ENCODE assay signal across 3 cellular contexts in the genomic region with DNA sequence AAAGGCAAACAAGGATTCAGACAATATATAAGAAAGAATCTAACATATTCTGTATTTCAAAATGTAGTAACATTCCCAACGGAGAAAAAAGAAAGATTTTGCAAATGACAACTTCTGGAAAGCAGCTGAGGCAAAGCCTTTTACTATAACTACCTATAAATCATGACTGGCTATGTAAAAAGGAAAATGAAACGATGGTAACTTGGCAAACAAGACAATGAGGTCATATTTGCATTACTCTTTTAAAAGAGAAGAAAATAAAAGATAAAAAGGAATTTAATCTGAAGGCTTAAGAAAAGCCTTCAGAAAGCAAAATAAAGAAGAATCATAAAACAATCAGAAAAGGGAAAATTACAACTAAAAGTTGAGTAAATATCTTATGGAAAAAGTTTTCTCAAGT.
TF ChIP-seq lines count a peak whose summit lies in the region.

No MANE protein-coding gene starts in this region.

TF ChIP-seq in A549, 52 proteins besides CTCF, POLR2A, EP300 and RAD21:
- TF ChIP-seq RCOR1 (IDR thresholded peaks at IDR 0.05; ENCODE audit: low read depth, low read length) (no peak), POLR2AphosphoS2 (conservative IDR thresholded peaks at IDR 0.05; ENCODE audit: low read length) (no peak), HDAC2 (IDR thresholded peaks at IDR 0.05) (no peak), HOXA7 (CRISPR knock-in tag; IDR thresholded peaks at IDR 0.05) (no peak), KDM5A (IDR thresholded peaks at IDR 0.05) (no peak), ESRRA (IDR thresholded peaks at IDR 0.05; ENCODE audit: borderline replicate concordance, low read length) (no peak), GATA3 (IDR thresholded peaks at IDR 0.05; ENCODE audit: borderline replicate concordance) (no peak), HOXB5 (CRISPR knock-in tag; IDR thresholded peaks at IDR 0.05) (no peak), TP53 (CRISPR knock-in tag; IDR thresholded peaks at IDR 0.05) (no peak), NFE2L2 (conservative IDR thresholded peaks at IDR 0.05; ENCODE audit: low read length) (no peak), NR3C1 (IDR thresholded peaks at IDR 0.05) (no peak), RNF2 (IDR thresholded peaks at IDR 0.05; ENCODE audit: borderline replicate concordance, low read depth) (no peak), RFX5 (IDR thresholded peaks at IDR 0.05) (no peak), FOXS1 (CRISPR knock-in tag; IDR thresholded peaks at IDR 0.05) (no peak), HEYL (CRISPR knock-in tag; IDR thresholded peaks at IDR 0.05) (no peak), TFCP2L1 (CRISPR knock-in tag; IDR thresholded peaks at IDR 0.05) (no peak)
- TF ChIP-seq, protein P1, sequence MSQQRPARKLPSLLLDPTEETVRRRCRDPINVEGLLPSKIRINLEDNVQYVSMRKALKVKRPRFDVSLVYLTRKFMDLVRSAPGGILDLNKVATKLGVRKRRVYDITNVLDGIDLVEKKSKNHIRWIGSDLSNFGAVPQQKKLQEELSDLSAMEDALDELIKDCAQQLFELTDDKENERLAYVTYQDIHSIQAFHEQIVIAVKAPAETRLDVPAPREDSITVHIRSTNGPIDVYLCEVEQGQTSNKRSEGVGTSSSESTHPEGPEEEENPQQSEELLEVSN (IDR thresholded peaks at IDR 0.05; ENCODE audit: borderline replicate concordance, low read depth): no peak
- TF ChIP-seq, protein P2, sequence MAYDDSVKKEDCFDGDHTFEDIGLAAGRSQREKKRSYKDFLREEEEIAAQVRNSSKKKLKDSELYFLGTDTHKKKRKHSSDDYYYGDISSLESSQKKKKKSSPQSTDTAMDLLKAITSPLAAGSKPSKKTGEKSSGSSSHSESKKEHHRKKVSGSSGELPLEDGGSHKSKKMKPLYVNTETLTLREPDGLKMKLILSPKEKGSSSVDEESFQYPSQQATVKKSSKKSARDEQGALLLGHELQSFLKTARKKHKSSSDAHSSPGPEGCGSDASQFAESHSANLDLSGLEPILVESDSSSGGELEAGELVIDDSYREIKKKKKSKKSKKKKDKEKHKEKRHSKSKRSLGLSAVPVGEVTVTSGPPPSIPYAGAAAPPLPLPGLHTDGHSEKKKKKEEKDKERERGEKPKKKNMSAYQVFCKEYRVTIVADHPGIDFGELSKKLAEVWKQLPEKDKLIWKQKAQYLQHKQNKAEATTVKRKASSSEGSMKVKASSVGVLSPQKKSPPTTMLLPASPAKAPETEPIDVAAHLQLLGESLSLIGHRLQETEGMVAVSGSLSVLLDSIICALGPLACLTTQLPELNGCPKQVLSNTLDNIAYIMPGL (CRISPR knock-in tag; IDR thresholded peaks at IDR 0.05; ENCODE audit: borderline replicate concordance): no peak
- TF ChIP-seq, protein P3, sequence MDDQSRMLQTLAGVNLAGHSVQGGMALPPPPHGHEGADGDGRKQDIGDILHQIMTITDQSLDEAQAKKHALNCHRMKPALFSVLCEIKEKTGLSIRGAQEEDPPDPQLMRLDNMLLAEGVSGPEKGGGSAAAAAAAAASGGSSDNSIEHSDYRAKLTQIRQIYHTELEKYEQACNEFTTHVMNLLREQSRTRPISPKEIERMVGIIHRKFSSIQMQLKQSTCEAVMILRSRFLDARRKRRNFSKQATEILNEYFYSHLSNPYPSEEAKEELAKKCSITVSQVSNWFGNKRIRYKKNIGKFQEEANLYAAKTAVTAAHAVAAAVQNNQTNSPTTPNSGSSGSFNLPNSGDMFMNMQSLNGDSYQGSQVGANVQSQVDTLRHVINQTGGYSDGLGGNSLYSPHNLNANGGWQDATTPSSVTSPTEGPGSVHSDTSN (IDR thresholded peaks at IDR 0.05): no peak

TF ChIP-seq in HEK293, 187 proteins besides CTCF, POLR2A, EP300 and RAD21:
- TF ChIP-seq, protein P4, sequence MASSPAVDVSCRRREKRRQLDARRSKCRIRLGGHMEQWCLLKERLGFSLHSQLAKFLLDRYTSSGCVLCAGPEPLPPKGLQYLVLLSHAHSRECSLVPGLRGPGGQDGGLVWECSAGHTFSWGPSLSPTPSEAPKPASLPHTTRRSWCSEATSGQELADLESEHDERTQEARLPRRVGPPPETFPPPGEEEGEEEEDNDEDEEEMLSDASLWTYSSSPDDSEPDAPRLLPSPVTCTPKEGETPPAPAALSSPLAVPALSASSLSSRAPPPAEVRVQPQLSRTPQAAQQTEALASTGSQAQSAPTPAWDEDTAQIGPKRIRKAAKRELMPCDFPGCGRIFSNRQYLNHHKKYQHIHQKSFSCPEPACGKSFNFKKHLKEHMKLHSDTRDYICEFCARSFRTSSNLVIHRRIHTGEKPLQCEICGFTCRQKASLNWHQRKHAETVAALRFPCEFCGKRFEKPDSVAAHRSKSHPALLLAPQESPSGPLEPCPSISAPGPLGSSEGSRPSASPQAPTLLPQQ (tag by site-specific recombination; IDR thresholded peaks at IDR 0.05): peak; percentile 68; the same call in 1 of the 2 replicates
- peak; percentile 45; the same call in 1 of the 2 replicates for TF ChIP-seq PRDM1 (tag by site-specific recombination; IDR thresholded peaks at IDR 0.05)
- TF ChIP-seq, protein P5, sequence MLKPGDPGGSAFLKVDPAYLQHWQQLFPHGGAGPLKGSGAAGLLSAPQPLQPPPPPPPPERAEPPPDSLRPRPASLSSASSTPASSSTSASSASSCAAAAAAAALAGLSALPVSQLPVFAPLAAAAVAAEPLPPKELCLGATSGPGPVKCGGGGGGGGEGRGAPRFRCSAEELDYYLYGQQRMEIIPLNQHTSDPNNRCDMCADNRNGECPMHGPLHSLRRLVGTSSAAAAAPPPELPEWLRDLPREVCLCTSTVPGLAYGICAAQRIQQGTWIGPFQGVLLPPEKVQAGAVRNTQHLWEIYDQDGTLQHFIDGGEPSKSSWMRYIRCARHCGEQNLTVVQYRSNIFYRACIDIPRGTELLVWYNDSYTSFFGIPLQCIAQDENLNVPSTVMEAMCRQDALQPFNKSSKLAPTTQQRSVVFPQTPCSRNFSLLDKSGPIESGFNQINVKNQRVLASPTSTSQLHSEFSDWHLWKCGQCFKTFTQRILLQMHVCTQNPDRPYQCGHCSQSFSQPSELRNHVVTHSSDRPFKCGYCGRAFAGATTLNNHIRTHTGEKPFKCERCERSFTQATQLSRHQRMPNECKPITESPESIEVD (tag by site-specific recombination; IDR thresholded peaks at IDR 0.05): peak; percentile 70
- no peak for TF ChIP-seq ZNF623 (tag by site-specific recombination; IDR thresholded peaks at IDR 0.05)
- TF ChIP-seq SALL2 (tag by site-specific recombination; IDR thresholded peaks at IDR 0.05; ENCODE audit: borderline replicate concordance): no peak
- no peak for TF ChIP-seq ZNF624 (tag by site-specific recombination; IDR thresholded peaks at IDR 0.05)
- TF ChIP-seq ZNF354C (tag by site-specific recombination; IDR thresholded peaks at IDR 0.05; ENCODE audit: borderline replicate concordance, low read depth): no peak
- TF ChIP-seq, protein P6, sequence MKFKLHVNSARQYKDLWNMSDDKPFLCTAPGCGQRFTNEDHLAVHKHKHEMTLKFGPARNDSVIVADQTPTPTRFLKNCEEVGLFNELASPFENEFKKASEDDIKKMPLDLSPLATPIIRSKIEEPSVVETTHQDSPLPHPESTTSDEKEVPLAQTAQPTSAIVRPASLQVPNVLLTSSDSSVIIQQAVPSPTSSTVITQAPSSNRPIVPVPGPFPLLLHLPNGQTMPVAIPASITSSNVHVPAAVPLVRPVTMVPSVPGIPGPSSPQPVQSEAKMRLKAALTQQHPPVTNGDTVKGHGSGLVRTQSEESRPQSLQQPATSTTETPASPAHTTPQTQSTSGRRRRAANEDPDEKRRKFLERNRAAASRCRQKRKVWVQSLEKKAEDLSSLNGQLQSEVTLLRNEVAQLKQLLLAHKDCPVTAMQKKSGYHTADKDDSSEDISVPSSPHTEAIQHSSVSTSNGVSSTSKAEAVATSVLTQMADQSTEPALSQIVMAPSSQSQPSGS (tag by site-specific recombination; IDR thresholded peaks at IDR 0.05; ENCODE audit: low read depth): peak; percentile 57; the same call in 1 of the 2 replicates
- TF ChIP-seq KLF8 (tag by site-specific recombination; IDR thresholded peaks at IDR 0.05): no peak

TF ChIP-seq in endothelial cell of umbilical vein, 7 proteins besides CTCF, POLR2A, EP300 and RAD21 (continued from another document):
- TF ChIP-seq GATA2 (IDR thresholded peaks at IDR 0.05; ENCODE audit: insufficient read depth, insufficient read length, low read depth, low read length) (no peak), FOS (IDR thresholded peaks at IDR 0.05; ENCODE audit: borderline replicate concordance, insufficient read depth, low read length) (no peak), POLR2AphosphoS5 (IDR thresholded peaks at IDR 0.05; ENCODE audit: insufficient read depth, low read depth, low read length) (no peak), MYC (IDR thresholded peaks at IDR 0.05; ENCODE audit: low read depth, low read length) (no peak), EZH2 (IDR thresholded peaks at IDR 0.05; ENCODE audit: borderline replicate concordance, low read depth, low read length, severe bottlenecking) (no peak)
- TF ChIP-seq, protein P7, sequence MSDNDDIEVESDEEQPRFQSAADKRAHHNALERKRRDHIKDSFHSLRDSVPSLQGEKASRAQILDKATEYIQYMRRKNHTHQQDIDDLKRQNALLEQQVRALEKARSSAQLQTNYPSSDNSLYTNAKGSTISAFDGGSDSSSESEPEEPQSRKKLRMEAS (IDR thresholded peaks at IDR 0.05; ENCODE audit: insufficient read depth, insufficient read length): no peak
